Comparison of ENCODE assay signal across 28 cellular contexts in genomic region chrX:17888421-17888820, GRCh38. TPM values are rescaled to one million over a fixed set of nuclear protein-coding genes. Genes with fewer than 3 reads are reported as not detected.
"Had no signal": no experiment of that assay in that cellular context is flagged by ENCODE, and none has a peak within 500 bp of the region (broad histone marks: within the 10 kb centered on the region; RNA-seq: fewer than 3 reads in every experiment).

No MANE protein-coding gene starts in this region.

- H3K4me1 ChIP-seq: ascending aorta, colonic mucosa, parathyroid adenoma, right lobe of liver, tibial nerve had no signal

- H3K9me3 ChIP-seq: ascending aorta, colonic mucosa, right lobe of liver, tibial nerve had no signal

- H3K4me3 ChIP-seq: ascending aorta, cardiac muscle cell, colonic mucosa, right lobe of liver, tibial nerve had no signal

- H3K79me2 ChIP-seq: parathyroid adenoma had no signal

- H3K27me3 ChIP-seq: ascending aorta, cardiac muscle cell, colonic mucosa, right lobe of liver, tibial nerve had no signal

- H3K4me3 Mint-ChIP-seq: activated CD4-positive, alpha-beta memory T cell treated with anti-CD3 and anti-CD28 coated beads, Interleukin-2, amount 10 ng/mL, durations not matched to agents 7 days and 5 days; activated CD4-positive, alpha-beta T cell treated with anti-CD3 and anti-CD28 coated beads, Interleukin-2, amount 10 ng/mL, durations not matched to agents 24 days and 14 days; activated naive CD4-positive, alpha-beta T cell treated with anti-CD3 and anti-CD28 coated beads, Interleukin-2, amount 10 ng/mL, durations not matched to agents 7 days and 5 days; activated naive CD8-positive, alpha-beta T cell treated with anti-CD3 and anti-CD28 coated beads, Interleukin-2, amount 10 ng/mL, durations not matched to agents 7 days and 5 days; activated T-cell treated with anti-CD3 and anti-CD28 coated beads, Interleukin-2, amount 50 U/mL, for 24 hours; brain; naive B cell; T-helper 17 cell had no signal

- H3K36me3 Mint-ChIP-seq: activated naive CD4-positive, alpha-beta T cell treated with anti-CD3 and anti-CD28 coated beads, Interleukin-2, amount 10 ng/mL, durations not matched to agents 7 days and 5 days; activated naive CD8-positive, alpha-beta T cell treated with anti-CD3 and anti-CD28 coated beads, Interleukin-2, amount 10 ng/mL, durations not matched to agents 7 days and 5 days; brain; naive B cell had no signal

- H3K9me3 Mint-ChIP-seq: activated CD4-positive, alpha-beta memory T cell treated with anti-CD3 and anti-CD28 coated beads, Interleukin-2, amount 10 ng/mL, durations not matched to agents 7 days and 5 days; activated CD4-positive, alpha-beta T cell treated with anti-CD3 and anti-CD28 coated beads, Interleukin-2, amount 10 ng/mL, durations not matched to agents 24 days and 14 days; activated naive CD4-positive, alpha-beta T cell treated with anti-CD3 and anti-CD28 coated beads, Interleukin-2, amount 10 ng/mL, durations not matched to agents 7 days and 5 days; activated naive CD8-positive, alpha-beta T cell treated with anti-CD3 and anti-CD28 coated beads, Interleukin-2, amount 10 ng/mL, durations not matched to agents 7 days and 5 days; activated T-cell treated with anti-CD3 and anti-CD28 coated beads, Interleukin-2, amount 50 U/mL, for 24 hours had no signal

- H3K4me1 Mint-ChIP-seq: activated CD4-positive, alpha-beta memory T cell treated with anti-CD3 and anti-CD28 coated beads, Interleukin-2, amount 10 ng/mL, durations not matched to agents 7 days and 5 days; activated CD4-positive, alpha-beta T cell treated with anti-CD3 and anti-CD28 coated beads, Interleukin-2, amount 10 ng/mL, durations not matched to agents 24 days and 14 days; activated naive CD4-positive, alpha-beta T cell treated with anti-CD3 and anti-CD28 coated beads, Interleukin-2, amount 10 ng/mL, durations not matched to agents 7 days and 5 days; activated naive CD8-positive, alpha-beta T cell treated with anti-CD3 and anti-CD28 coated beads, Interleukin-2, amount 10 ng/mL, durations not matched to agents 7 days and 5 days; brain; naive B cell had no signal

- FAIRE-seq: keratinocyte had no signal

- H2AFZ ChIP-seq: parathyroid adenoma had no signal

- H3K27ac ChIP-seq: ascending aorta, cardiac muscle cell, colonic mucosa, parathyroid adenoma, right lobe of liver, tibial nerve had no signal

- ATAC-seq: esophagus mucosa, left colon, right lobe of liver, T-helper 17 cell had no signal

- H3K36me3 ChIP-seq: ascending aorta, cardiac muscle cell, colonic mucosa, right lobe of liver, tibial nerve had no signal

- DNase-seq: activated CD4-positive, alpha-beta memory T cell treated with anti-CD3 and anti-CD28 coated beads, Interleukin-2, amount 10 ng/mL, durations not matched to agents 7 days and 5 days; activated CD4-positive, alpha-beta T cell treated with anti-CD3 and anti-CD28 coated beads, Interleukin-2, amount 10 ng/mL, durations not matched to agents 24 days and 14 days; activated CD4-positive, CD25-positive, alpha-beta regulatory T cell treated with anti-CD3 and anti-CD28 coated beads, Interleukin-2, amount 50 U/mL, for 72 hours; activated CD8-positive, alpha-beta memory T cell treated with anti-CD3 and anti-CD28 coated beads, Interleukin-2, amount 50 U/mL, for 48 hours; activated gamma-delta T cell; activated naive CD4-positive, alpha-beta T cell treated with anti-CD3 and anti-CD28 coated beads, Interleukin-2, amount 10 ng/mL, durations not matched to agents 7 days and 5 days; activated naive CD8-positive, alpha-beta T cell treated with anti-CD3 and anti-CD28 coated beads, Interleukin-2, amount 10 ng/mL, durations not matched to agents 7 days and 5 days; activated T-cell treated with anti-CD3 and anti-CD28 coated beads, Interleukin-2, amount 50 U/mL, for 24 hours; cerebellar nuclear complex; colonic mucosa; effector memory CD4-positive, alpha-beta T cell; foreskin melanocyte; left colon; mammary epithelial cell; naive B cell; nucleus accumbens; right lobe of liver; stimulated activated CD4-positive, alpha-beta T cell treated with anti-CD3 and anti-CD28 coated beads, Interleukin-2, amount 100 ng/mL, for 48 hours; stimulated activated naive CD4-positive, alpha-beta T cell treated with Interleukin-2 at 50 U/mL for 16 hours; T-helper 17 cell; T1000 had no signal

- H3K27me3 Mint-ChIP-seq: brain had no signal

- H3K27ac Mint-ChIP-seq: activated CD4-positive, alpha-beta memory T cell treated with anti-CD3 and anti-CD28 coated beads, Interleukin-2, amount 10 ng/mL, durations not matched to agents 7 days and 5 days; activated CD4-positive, alpha-beta T cell treated with anti-CD3 and anti-CD28 coated beads, Interleukin-2, amount 10 ng/mL, durations not matched to agents 24 days and 14 days; activated naive CD4-positive, alpha-beta T cell treated with anti-CD3 and anti-CD28 coated beads, Interleukin-2, amount 10 ng/mL, durations not matched to agents 7 days and 5 days; activated naive CD8-positive, alpha-beta T cell treated with anti-CD3 and anti-CD28 coated beads, Interleukin-2, amount 10 ng/mL, durations not matched to agents 7 days and 5 days; activated T-cell treated with anti-CD3 and anti-CD28 coated beads, Interleukin-2, amount 50 U/mL, for 24 hours; brain; naive B cell; T-helper 17 cell had no signal

RNA-seq across cellular contexts. Expression of gene RAI2, which starts 27.3 kb away (rescaled TPM):
- total RNA-seq: activated CD4-positive, alpha-beta memory T cell treated with anti-CD3 and anti-CD28 coated beads, Interleukin-2, amount 10 ng/mL, durations not matched to agents 7 days and 5 days; activated naive CD8-positive, alpha-beta T cell treated with anti-CD3 and anti-CD28 coated beads, Interleukin-2, amount 10 ng/mL, durations not matched to agents 7 days and 5 days had no signal
